9 cellular contexts compared by ENCODE assay signal in genomic region chr15:52078876-52079700, GRCh38. TPM values are rescaled to one million over a fixed set of nuclear protein-coding genes. Genes with fewer than 3 reads are reported as not detected.
A peak's percentile ranks its signal among the peaks of the same experiment; 100 is the strongest.
DNase-seq lines count a peak whose midpoint lies in the region; ATAC-seq and TF ChIP-seq lines count a peak whose summit lies in the region.
"Had no signal": no experiment of that assay in that cellular context is flagged by ENCODE, and none has a peak within 500 bp of the region (broad histone marks: within the 10 kb centered on the region; RNA-seq: fewer than 3 reads in every experiment).

No MANE protein-coding gene starts in this region.

- H3K36me3 Mint-ChIP-seq in activated B cell treated with CpG ODN at 0.5 μM for 24 hours (ENCODE audit: low read depth), result no peaks in the 10 kb centered on the region

- peaks cover 11% of the 10 kb centered on the region for H3K79me2 ChIP-seq in mammary epithelial cell (ENCODE audit: insufficient read depth, low read length)

- TF ChIP-seq CTCF in activated B cell treated with CpG ODN at 0.5 μM for 24 hours (IDR thresholded peaks at IDR 0.05) (peak; percentile 76), mammary epithelial cell (conservative IDR thresholded peaks at IDR 0.05 in 1 of 2, IDR thresholded peaks at IDR 0.05 in 1 of 2; ENCODE audit: extremely low read depth in 1 of 2, insufficient read depth in 1 of 2, low read depth in 1 of 2, low read length in 2 of 2) (peak; percentile 66 to 79)

- H3K4me3 ChIP-seq in mammary epithelial cell (replicated peaks in 1 of 3; ENCODE audit: insufficient read depth in 1 of 3, low read depth in 2 of 3, low read length in 3 of 3), result no peak overlapping the region
- H3K4me3 ChIP-seq: BLaER1 treated with 17β-estradiol and CSF1 and Interleukin-3, amounts not matched to agents 10 nM and 100 nM had no signal

- in situ Hi-C loops in mammary epithelial cell (cut with MboI; ENCODE audit: low sequenced_read_pairs in 2 of 2), result no loop called here

- H3K9me3 ChIP-seq in mammary epithelial cell (replicated peaks; ENCODE audit: insufficient read depth, low read length), result no peaks in the 10 kb centered on the region
- H3K9me3 ChIP-seq: BLaER1 treated with 17β-estradiol and CSF1 and Interleukin-3, amounts not matched to agents 10 nM and 100 nM had no signal

- POLR2A ChIA-PET in activated B cell treated with CpG ODN at 0.5 μM for 24 hours (lab: Charles Lee), result no interaction called here

- no peaks in the 10 kb centered on the region for H3K27me3 Mint-ChIP-seq in activated B cell treated with CpG ODN at 0.5 μM for 24 hours

- CTCF ChIA-PET in activated B cell treated with CpG ODN at 0.5 μM for 24 hours (lab: Charles Lee) (interaction anchor here (0.6 to 2.3 kb wide), 31 partner anchors 10 to 429 kb away, joined by 3 to 12 read pairs (median 3); partner anchors contain the start of genes BCL2L10 and LEO1), mammary epithelial cell (lab: Charles Lee; ENCODE audit: low non-redundant PET) (interaction anchor here (0.6 to 0.7 kb wide), 4 partner anchors 9 to 62 kb away, joined by 3 to 8 read pairs (median 3); no protein-coding TSS in a partner anchor)

- H3K9me3 Mint-ChIP-seq in activated B cell treated with CpG ODN at 0.5 μM for 24 hours, result no peaks in the 10 kb centered on the region

- H3K4me2 ChIP-seq in mammary epithelial cell (ENCODE audit: insufficient read depth, low read depth, low read length), result peak overlapping the region; percentile 38

- H3K4me1 ChIP-seq in mammary epithelial cell (ENCODE audit: insufficient read depth, low read length), result peaks cover 49% of the 10 kb centered on the region

- peak; percentile 31 for DNase-seq in NCI-H1105 (lab: John Stamatoyannopoulos, UW)
- no peak for DNase-seq in NCI-H1105 treated with DMSO at 0.1 percent for 48 hours (lab: John Stamatoyannopoulos, UW)
- DNase-seq in NCI-H1048 (lab: John Stamatoyannopoulos, UW), result peak; percentile 18
- DNase-seq in activated B cell treated with CpG ODN at 0.5 μM for 24 hours, result peak; percentile 60
- DNase-seq in mammary epithelial cell, result no peak
- DNase-seq in islet precursor cell, result peak; percentile 85
- peak; percentile 81 for DNase-seq in stimulated activated CD4-positive, alpha-beta T cell treated with anti-CD3 and anti-CD28 coated beads, Interleukin-1b, Interleukin-23, amount 100 ng/mL, for 48 hours

- H3K27ac ChIP-seq in mammary epithelial cell (ENCODE audit: insufficient read depth, low read depth, low read length), result peak overlapping the region; percentile 94
- H3K27ac ChIP-seq: BLaER1 treated with 17β-estradiol and CSF1 and Interleukin-3, amounts not matched to agents 10 nM and 100 nM had no signal

- intact Hi-C loops in activated B cell treated with CpG ODN at 0.5 μM for 24 hours (cut with micrococcal nuclease), result loop anchor here (1.0 to 2.0 kb wide), 6 partner anchors 24 to 656 kb away; no protein-coding TSS in a partner anchor
- intact Hi-C loops in mammary epithelial cell (cut with micrococcal nuclease), result loop anchor here (1.0 to 5.0 kb wide), 2 partner anchors 97 to 297 kb away; no protein-coding TSS in a partner anchor

- dilution Hi-C loops in mammary epithelial cell (cut with HindIII; ENCODE audit: low sequenced_read_pairs), result no loop called here

- H3K4me1 Mint-ChIP-seq in activated B cell treated with CpG ODN at 0.5 μM for 24 hours, result peaks cover 23% of the 10 kb centered on the region

- H3K4me3 Mint-ChIP-seq in activated B cell treated with CpG ODN at 0.5 μM for 24 hours, result no peak overlapping the region

- BruUV-seq in mammary epithelial cell (replicated peaks; lab: Mats Ljungman, UMichigan), result no TSS peak

- peak overlapping the region; percentile 67 for H3K9ac ChIP-seq in mammary epithelial cell (ENCODE audit: insufficient read depth, low read length)
- H3K9ac ChIP-seq: BLaER1 treated with 17β-estradiol and CSF1 and Interleukin-3, amounts not matched to agents 10 nM and 100 nM had no signal

- 82% methylated on average over 9 of the region's 13 CpGs for WGBS in mammary epithelial cell (ENCODE audit: low coverage, missing lambda C conversion rate)

- H3K27me3 ChIP-seq in mammary epithelial cell (ENCODE audit: insufficient read depth, low read length), result no peaks in the 10 kb centered on the region

- ATAC-seq in activated B cell treated with CpG ODN at 0.5 μM for 24 hours (ENCODE audit: low read depth), result peak; percentile 68
- no peak for ATAC-seq in GM18502 (IDR thresholded peaks at IDR 0.05; ENCODE audit: poor library complexity, unreplicated experiment)

- no peaks in the 10 kb centered on the region for H4K20me1 ChIP-seq in mammary epithelial cell (ENCODE audit: insufficient read depth, low read length)

- no peak overlapping the region for H3K27ac Mint-ChIP-seq in activated B cell treated with CpG ODN at 0.5 μM for 24 hours

- H2AFZ ChIP-seq in mammary epithelial cell (ENCODE audit: low read depth, low read length), result no peak overlapping the region

- H3K36me3 ChIP-seq in mammary epithelial cell (ENCODE audit: insufficient read depth, low read length), result no peaks in the 10 kb centered on the region
- H3K36me3 ChIP-seq: BLaER1 treated with 17β-estradiol and CSF1 and Interleukin-3, amounts not matched to agents 10 nM and 100 nM had no signal

RNA-seq across cellular contexts. Expression of gene BCL2L10, which starts 33.5 kb away (rescaled TPM):
- total RNA-seq in activated B cell treated with CpG ODN at 0.5 μM for 24 hours, result 0.39 and 0.42 TPM in 2 replicates
- 1 to 10 TPM in 1 of 2 donors, not detected in 1; 2.2 TPM for total RNA-seq in mammary epithelial cell
- polyA plus RNA-seq in mammary epithelial cell, result 0.39 TPM
- 5.5 TPM for polyA minus RNA-seq in mammary epithelial cell

Comparison
In these comparisons a context has a peak if more than half of its experiments do, and no peak if none do; other contexts are left out.
1. DNase-seq: peak in NCI-H1105 (single experiment), NCI-H1048 (single experiment), activated B cell treated with CpG ODN at 0.5 μM for 24 hours (single experiment), islet precursor cell (single experiment) and stimulated activated CD4-positive, alpha-beta T cell treated with anti-CD3 and anti-CD28 coated beads, Interleukin-1b, Interleukin-23, amount 100 ng/mL, for 48 hours (single experiment); none in NCI-H1105 treated with DMSO at 0.1 percent for 48 hours (single experiment) and mammary epithelial cell (single experiment).